Comparison of ENCODE assay signal across 2 cellular contexts in genomic region chr3:141257971-141258370, GRCh38.
TF ChIP-seq lines count a peak whose summit lies in the region.

No MANE protein-coding gene starts in this region.

TF ChIP-seq in IMR-90, 13 proteins besides CTCF, POLR2A, EP300 and RAD21:
- no peak for TF ChIP-seq RFX5 (IDR thresholded peaks at IDR 0.05; ENCODE audit: low read depth, low read length)
- no peak for TF ChIP-seq MAZ (IDR thresholded peaks at IDR 0.05; ENCODE audit: borderline replicate concordance, low read depth, low read length)
- no peak for TF ChIP-seq MAFK (IDR thresholded peaks at IDR 0.05; ENCODE audit: low read depth, low read length)
- no peak for TF ChIP-seq SMC3 (IDR thresholded peaks at IDR 0.05; ENCODE audit: low read depth, low read length)
- no peak for TF ChIP-seq BHLHE40 (IDR thresholded peaks at IDR 0.05; ENCODE audit: low read depth, low read length)
- TF ChIP-seq USF2 (IDR thresholded peaks at IDR 0.05; ENCODE audit: low read depth, low read length), result no peak
- TF ChIP-seq NFE2L2 (IDR thresholded peaks at IDR 0.05; ENCODE audit: low read depth, low read length), result no peak
- TF ChIP-seq, protein P1, sequence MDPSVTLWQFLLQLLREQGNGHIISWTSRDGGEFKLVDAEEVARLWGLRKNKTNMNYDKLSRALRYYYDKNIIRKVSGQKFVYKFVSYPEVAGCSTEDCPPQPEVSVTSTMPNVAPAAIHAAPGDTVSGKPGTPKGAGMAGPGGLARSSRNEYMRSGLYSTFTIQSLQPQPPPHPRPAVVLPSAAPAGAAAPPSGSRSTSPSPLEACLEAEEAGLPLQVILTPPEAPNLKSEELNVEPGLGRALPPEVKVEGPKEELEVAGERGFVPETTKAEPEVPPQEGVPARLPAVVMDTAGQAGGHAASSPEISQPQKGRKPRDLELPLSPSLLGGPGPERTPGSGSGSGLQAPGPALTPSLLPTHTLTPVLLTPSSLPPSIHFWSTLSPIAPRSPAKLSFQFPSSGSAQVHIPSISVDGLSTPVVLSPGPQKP (IDR thresholded peaks at IDR 0.05; ENCODE audit: borderline replicate concordance, low read depth, low read length), result no peak

TF ChIP-seq in K562, 482 proteins besides CTCF, POLR2A, EP300 and RAD21:
- TF ChIP-seq ZBED1 (IDR thresholded peaks at IDR 0.05) (no peak), KAT7 (CRISPR knock-in tag; IDR thresholded peaks at IDR 0.05; ENCODE audit: borderline replicate concordance) (no peak), MAFG (tag; conservative IDR thresholded peaks at IDR 0.05) (no peak)
TF ChIP-seq in K562: peak in this region for 0.
